In the genomic region with DNA sequence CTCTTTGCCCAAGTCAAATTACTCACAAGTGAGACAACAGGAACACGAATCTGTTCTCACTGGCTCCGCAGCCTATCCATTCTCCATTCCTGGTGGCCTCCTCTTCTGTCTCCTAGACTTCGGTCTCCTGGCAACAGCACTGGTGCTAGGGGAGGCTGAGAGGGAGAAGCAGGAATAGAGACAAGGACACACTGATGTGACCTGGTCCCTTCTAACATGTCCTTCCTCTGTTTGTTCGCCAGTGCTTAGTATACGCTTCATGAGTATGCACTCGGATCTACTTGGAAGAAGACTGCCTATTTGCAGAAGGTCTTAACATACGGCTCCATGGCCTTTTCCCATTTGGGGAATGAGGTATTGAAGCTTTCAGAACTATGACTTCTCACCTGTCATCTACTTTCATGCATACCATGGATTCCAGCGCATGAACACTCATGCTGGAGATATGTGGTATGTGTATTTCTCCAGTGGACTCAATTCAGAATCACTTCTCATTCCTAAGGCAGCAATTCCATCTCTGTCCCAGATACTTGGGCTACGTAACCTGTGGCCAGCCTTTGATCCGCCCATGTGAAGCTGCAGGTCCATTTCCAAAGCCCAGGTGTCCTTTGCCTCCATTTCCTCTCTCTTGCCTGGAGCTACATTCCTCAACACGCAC, we compare ENCODE assay signal across 1 cellular context.
TF ChIP-seq lines count a peak whose summit lies in the region.

No MANE protein-coding gene starts in this region.

TF ChIP-seq in H1, 55 proteins besides CTCF, POLR2A, EP300 and RAD21:
- no peak for TF ChIP-seq CTBP2 (IDR thresholded peaks at IDR 0.05; ENCODE audit: borderline replicate concordance, insufficient read depth, insufficient read length, low read length)
- no peak for TF ChIP-seq RBBP5 (IDR thresholded peaks at IDR 0.05; ENCODE audit: borderline replicate concordance, low read depth, low read length)
- TF ChIP-seq CHD2 (IDR thresholded peaks at IDR 0.05; ENCODE audit: low read length): no peak
- TF ChIP-seq, protein P1, sequence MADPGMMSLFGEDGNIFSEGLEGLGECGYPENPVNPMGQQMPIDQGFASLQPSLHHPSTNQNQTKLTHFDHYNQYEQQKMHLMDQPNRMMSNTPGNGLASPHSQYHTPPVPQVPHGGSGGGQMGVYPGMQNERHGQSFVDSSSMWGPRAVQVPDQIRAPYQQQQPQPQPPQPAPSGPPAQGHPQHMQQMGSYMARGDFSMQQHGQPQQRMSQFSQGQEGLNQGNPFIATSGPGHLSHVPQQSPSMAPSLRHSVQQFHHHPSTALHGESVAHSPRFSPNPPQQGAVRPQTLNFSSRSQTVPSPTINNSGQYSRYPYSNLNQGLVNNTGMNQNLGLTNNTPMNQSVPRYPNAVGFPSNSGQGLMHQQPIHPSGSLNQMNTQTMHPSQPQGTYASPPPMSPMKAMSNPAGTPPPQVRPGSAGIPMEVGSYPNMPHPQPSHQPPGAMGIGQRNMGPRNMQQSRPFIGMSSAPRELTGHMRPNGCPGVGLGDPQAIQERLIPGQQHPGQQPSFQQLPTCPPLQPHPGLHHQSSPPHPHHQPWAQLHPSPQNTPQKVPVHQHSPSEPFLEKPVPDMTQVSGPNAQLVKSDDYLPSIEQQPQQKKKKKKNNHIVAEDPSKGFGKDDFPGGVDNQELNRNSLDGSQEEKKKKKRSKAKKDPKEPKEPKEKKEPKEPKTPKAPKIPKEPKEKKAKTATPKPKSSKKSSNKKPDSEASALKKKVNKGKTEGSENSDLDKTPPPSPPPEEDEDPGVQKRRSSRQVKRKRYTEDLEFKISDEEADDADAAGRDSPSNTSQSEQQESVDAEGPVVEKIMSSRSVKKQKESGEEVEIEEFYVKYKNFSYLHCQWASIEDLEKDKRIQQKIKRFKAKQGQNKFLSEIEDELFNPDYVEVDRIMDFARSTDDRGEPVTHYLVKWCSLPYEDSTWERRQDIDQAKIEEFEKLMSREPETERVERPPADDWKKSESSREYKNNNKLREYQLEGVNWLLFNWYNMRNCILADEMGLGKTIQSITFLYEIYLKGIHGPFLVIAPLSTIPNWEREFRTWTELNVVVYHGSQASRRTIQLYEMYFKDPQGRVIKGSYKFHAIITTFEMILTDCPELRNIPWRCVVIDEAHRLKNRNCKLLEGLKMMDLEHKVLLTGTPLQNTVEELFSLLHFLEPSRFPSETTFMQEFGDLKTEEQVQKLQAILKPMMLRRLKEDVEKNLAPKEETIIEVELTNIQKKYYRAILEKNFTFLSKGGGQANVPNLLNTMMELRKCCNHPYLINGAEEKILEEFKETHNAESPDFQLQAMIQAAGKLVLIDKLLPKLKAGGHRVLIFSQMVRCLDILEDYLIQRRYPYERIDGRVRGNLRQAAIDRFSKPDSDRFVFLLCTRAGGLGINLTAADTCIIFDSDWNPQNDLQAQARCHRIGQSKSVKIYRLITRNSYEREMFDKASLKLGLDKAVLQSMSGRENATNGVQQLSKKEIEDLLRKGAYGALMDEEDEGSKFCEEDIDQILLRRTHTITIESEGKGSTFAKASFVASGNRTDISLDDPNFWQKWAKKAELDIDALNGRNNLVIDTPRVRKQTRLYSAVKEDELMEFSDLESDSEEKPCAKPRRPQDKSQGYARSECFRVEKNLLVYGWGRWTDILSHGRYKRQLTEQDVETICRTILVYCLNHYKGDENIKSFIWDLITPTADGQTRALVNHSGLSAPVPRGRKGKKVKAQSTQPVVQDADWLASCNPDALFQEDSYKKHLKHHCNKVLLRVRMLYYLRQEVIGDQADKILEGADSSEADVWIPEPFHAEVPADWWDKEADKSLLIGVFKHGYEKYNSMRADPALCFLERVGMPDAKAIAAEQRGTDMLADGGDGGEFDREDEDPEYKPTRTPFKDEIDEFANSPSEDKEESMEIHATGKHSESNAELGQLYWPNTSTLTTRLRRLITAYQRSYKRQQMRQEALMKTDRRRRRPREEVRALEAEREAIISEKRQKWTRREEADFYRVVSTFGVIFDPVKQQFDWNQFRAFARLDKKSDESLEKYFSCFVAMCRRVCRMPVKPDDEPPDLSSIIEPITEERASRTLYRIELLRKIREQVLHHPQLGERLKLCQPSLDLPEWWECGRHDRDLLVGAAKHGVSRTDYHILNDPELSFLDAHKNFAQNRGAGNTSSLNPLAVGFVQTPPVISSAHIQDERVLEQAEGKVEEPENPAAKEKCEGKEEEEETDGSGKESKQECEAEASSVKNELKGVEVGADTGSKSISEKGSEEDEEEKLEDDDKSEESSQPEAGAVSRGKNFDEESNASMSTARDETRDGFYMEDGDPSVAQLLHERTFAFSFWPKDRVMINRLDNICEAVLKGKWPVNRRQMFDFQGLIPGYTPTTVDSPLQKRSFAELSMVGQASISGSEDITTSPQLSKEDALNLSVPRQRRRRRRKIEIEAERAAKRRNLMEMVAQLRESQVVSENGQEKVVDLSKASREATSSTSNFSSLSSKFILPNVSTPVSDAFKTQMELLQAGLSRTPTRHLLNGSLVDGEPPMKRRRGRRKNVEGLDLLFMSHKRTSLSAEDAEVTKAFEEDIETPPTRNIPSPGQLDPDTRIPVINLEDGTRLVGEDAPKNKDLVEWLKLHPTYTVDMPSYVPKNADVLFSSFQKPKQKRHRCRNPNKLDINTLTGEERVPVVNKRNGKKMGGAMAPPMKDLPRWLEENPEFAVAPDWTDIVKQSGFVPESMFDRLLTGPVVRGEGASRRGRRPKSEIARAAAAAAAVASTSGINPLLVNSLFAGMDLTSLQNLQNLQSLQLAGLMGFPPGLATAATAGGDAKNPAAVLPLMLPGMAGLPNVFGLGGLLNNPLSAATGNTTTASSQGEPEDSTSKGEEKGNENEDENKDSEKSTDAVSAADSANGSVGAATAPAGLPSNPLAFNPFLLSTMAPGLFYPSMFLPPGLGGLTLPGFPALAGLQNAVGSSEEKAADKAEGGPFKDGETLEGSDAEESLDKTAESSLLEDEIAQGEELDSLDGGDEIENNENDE (IDR thresholded peaks at IDR 0.05; ENCODE audit: insufficient replicate concordance, low read length): no peak
- no peak for TF ChIP-seq BACH1 (IDR thresholded peaks at IDR 0.05; ENCODE audit: low read length)
- no peak for TF ChIP-seq PHF8 (conservative IDR thresholded peaks at IDR 0.05; ENCODE audit: low read depth, low read length)
- no peak for TF ChIP-seq CBX5 (IDR thresholded peaks at IDR 0.05; ENCODE audit: low read depth, low read length)
- TF ChIP-seq JUND (IDR thresholded peaks at IDR 0.05; ENCODE audit: low read length): no peak
- TF ChIP-seq JUN (IDR thresholded peaks at IDR 0.05; ENCODE audit: low read depth, low read length): no peak
- TF ChIP-seq TCF12 (IDR thresholded peaks at IDR 0.05; ENCODE audit: low read depth, low read length): no peak
- no peak for TF ChIP-seq SP1 (IDR thresholded peaks at IDR 0.05; ENCODE audit: low read depth, low read length)
- no peak for TF ChIP-seq E2F6 (IDR thresholded peaks at IDR 0.05)
